In genomic region chr12:77979597-77980250, GRCh38 we compare ENCODE assay signal across 1 cellular context.
TF ChIP-seq lines count a peak whose summit lies in the region.

No MANE protein-coding gene starts in this region.

TF ChIP-seq in GM12878, 131 proteins besides CTCF, POLR2A, EP300 and RAD21 (continued from another document):
- TF ChIP-seq USF1 (IDR thresholded peaks at IDR 0.05; ENCODE audit: borderline replicate concordance, extremely low read length, insufficient read depth, low read depth, low read length), result no peak
- no peak for TF ChIP-seq RBBP5 (conservative IDR thresholded peaks at IDR 0.05)
- no peak for TF ChIP-seq HCFC1 (IDR thresholded peaks at IDR 0.05; ENCODE audit: low read length)
- no peak for TF ChIP-seq ATF2 (IDR thresholded peaks at IDR 0.05; ENCODE audit: low read length)
- TF ChIP-seq CHD4 (IDR thresholded peaks at IDR 0.05), result no peak
